In the genomic region with DNA sequence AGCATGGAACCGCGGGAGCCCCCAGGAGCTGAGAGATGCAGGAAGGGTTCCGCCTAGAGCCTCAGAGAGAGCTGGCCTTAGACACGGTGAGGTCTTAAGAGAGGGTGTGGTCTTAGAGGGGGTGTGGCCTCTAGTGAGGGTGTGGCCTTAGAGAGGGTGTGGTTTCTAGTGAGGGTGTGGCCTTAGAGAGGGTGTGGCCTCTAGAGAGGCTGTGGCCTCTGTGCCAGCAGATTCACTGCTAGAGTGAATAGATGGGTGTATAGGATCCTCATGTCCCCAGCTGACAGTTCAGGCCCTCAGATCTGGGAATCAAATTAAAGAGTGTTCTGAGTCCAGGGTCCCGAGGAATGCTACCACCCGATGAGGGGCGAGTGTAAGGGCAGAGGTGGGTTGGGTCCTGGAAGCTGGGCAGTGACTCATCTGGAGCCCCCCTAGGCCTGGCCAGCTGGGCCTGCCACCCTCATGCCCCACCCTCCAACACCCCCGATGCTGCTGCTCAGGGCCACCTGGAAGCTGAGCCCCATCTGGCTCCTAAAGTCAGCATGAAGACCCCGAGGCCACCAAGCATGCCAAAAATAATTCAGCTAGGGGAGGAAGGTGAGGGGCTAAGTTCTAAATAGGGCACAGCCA, we compare ENCODE assay signal across 1 cellular context.
TF ChIP-seq lines count a peak whose summit lies in the region.

No MANE protein-coding gene starts in this region.

TF ChIP-seq in HCT116, 20 proteins besides CTCF, POLR2A, EP300 and RAD21 (continued from another document):
- TF ChIP-seq ZBTB33 (IDR thresholded peaks at IDR 0.05; ENCODE audit: extremely low read depth, insufficient replicate concordance, low read length), result no peak
- TF ChIP-seq YY1 (IDR thresholded peaks at IDR 0.05; ENCODE audit: extremely low read depth, insufficient replicate concordance, low read depth, low read length), result no peak
- TF ChIP-seq MAX (IDR thresholded peaks at IDR 0.05), result no peak
